ENCODE assay signal across 15 cellular contexts in the genomic region with DNA sequence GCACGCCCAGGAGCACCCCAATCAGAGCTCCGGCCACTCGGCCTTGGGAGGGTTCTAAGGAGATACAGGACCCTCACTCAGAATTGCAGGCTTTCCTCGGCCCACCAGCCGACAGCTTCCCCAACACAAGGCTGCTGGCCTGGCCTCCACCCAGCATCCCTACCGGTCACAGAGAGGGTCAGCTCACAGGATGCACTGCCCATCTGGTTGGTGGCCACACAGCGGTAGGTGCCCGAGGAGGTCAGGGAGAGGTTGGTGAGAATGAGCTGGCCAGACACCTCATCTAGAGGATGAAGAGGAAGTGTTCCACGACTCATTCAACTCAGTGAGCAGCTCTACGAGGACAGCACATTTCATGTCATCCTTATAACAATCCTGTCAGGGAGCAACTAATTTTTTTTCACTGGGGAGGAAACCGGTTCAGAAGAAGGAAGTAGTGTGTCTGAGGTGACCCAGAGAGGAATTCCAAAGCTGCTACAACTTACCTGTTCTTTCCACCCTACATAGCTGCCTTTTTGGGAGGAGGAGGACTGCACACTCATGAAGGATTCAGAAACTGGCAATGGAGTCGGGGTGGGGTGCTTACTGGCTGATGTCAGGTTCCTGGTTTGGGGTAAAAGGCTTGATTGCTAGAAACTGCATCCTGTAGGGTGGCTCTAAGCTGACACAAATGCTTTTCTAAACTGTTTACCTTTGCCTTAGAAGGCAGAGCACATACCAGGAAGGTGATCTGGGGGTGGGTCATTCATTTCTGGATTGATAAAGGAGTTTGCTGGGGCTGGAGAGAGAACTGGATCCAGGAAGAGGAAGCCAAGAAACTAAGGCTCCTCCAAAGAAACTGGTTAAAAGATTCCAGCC. TPM values are rescaled to one million over a fixed set of nuclear protein-coding genes. Genes with fewer than 3 reads are reported as not detected.
A peak's percentile ranks its signal among the peaks of the same experiment; 100 is the strongest.
DNase-seq lines count a peak whose midpoint lies in the region; ATAC-seq and TF ChIP-seq lines count a peak whose summit lies in the region.
"Had no signal": no experiment of that assay in that cellular context is flagged by ENCODE, and none has a peak within 500 bp of the region (broad histone marks: within the 10 kb centered on the region; RNA-seq: fewer than 3 reads in every experiment).

No MANE protein-coding gene starts in this region.

- no peak overlapping the region for H3K4me3 Mint-ChIP-seq in activated B cell treated with CpG ODN at 0.5 μM for 24 hours
- H3K4me3 Mint-ChIP-seq: activated CD8-positive, alpha-beta T cell treated with anti-CD3 and anti-CD28 coated beads, Interleukin-2, amount 10 ng/mL, durations not matched to agents 7 days and 5 days had no signal

- no peak overlapping the region for H3K56ac ChIP-seq in mesendoderm (ENCODE audit: low read length)

- no peak overlapping the region for H2AK5ac ChIP-seq in mesendoderm (ENCODE audit: low read length)

- H3K79me2 ChIP-seq in mesendoderm (ENCODE audit: control insufficient read depth, insufficient read depth, low read length): no peaks in the 10 kb centered on the region

- H3K36me3 Mint-ChIP-seq in activated B cell treated with CpG ODN at 0.5 μM for 24 hours (ENCODE audit: low read depth): peaks cover 6% of the 10 kb centered on the region

- H3K9ac ChIP-seq in liver (ENCODE audit: low read depth in 1 of 2, low read length in 2 of 2) (no peak overlapping the region), mesendoderm (ENCODE audit: low read length) (no peak overlapping the region)

- CTCF ChIA-PET in activated B cell treated with CpG ODN at 0.5 μM for 24 hours (lab: Charles Lee): interaction anchor here (0.9 to 1.5 kb wide), 3 partner anchors 9 to 80 kb away, joined by 3 to 5 read pairs (median 5); no protein-coding TSS in a partner anchor

- TF ChIP-seq CTCF in liver (IDR thresholded peaks at IDR 0.05; ENCODE audit: low read depth, low read length, missing input control): no peak
- no peak for TF ChIP-seq CTCF in right lobe of liver (IDR thresholded peaks at IDR 0.05)
- TF ChIP-seq CTCF in activated B cell treated with CpG ODN at 0.5 μM for 24 hours (IDR thresholded peaks at IDR 0.05): no peak

- TF ChIP-seq POLR2A in right lobe of liver (IDR thresholded peaks at IDR 0.05) (no peak), erythroblast (IDR thresholded peaks at IDR 0.05; ENCODE audit: low read length) (no peak)

- H3K36me3 ChIP-seq in liver (ENCODE audit: control insufficient read depth in 4 of 4, insufficient read depth in 3 of 4, low read depth in 1 of 4, low read length in 3 of 4) (no peaks in the 10 kb centered on the region), right lobe of liver (no peaks in the 10 kb centered on the region), mesendoderm (ENCODE audit: control insufficient read depth, insufficient read depth, low read length) (no peaks in the 10 kb centered on the region)

- WGBS in liver: 39% methylated on average over 12 of the region's 12 CpGs
- WGBS in right lobe of liver (ENCODE audit: insufficient coverage, low coverage, low lambda C conversion rate, missing lambda C conversion rate): 15% methylated on average over 4 of the region's 12 CpGs
- no CpG with 5 or more reads among the region's 12 CpGs for WGBS in mesendoderm (ENCODE audit: extremely low coverage, insufficient coverage, low lambda C conversion rate)

- peak overlapping the region in 1 of 2 donors; percentile 50 for H3K27ac ChIP-seq in liver (ENCODE audit: low read depth in 1 of 2, low read length in 2 of 2)
- no peak overlapping the region for H3K27ac ChIP-seq in right lobe of liver
- no peak overlapping the region for H3K27ac ChIP-seq in mesendoderm (ENCODE audit: low read depth, low read length)
- H3K27ac ChIP-seq: RWPE1 had no signal

- POLR2A ChIA-PET in activated B cell treated with CpG ODN at 0.5 μM for 24 hours (lab: Charles Lee): interaction anchor here (0.9 to 1.3 kb wide), 3 partner anchors 10 to 51 kb away, joined by 3 to 7 read pairs (median 7); partner anchors contain the start of gene MSANTD2

- H3K23ac ChIP-seq in mesendoderm (ENCODE audit: low read length): peak overlapping the region; percentile 51

- peaks cover 2% of the 10 kb centered on the region for H3K27me3 Mint-ChIP-seq in activated B cell treated with CpG ODN at 0.5 μM for 24 hours

- H3K79me1 ChIP-seq in mesendoderm (ENCODE audit: low read length): no peaks in the 10 kb centered on the region

- H3K4ac ChIP-seq in mesendoderm (ENCODE audit: low read depth, low read length): no peak overlapping the region

- no peak for TF ChIP-seq RAD21 in liver (IDR thresholded peaks at IDR 0.05)

- no peak overlapping the region for H2BK5ac ChIP-seq in mesendoderm (ENCODE audit: low read length)

- H4K8ac ChIP-seq in mesendoderm (ENCODE audit: low read depth, low read length): no peak overlapping the region

- no peak overlapping the region for H2BK120ac ChIP-seq in mesendoderm (ENCODE audit: low read depth, low read length)

- H3K27me3 ChIP-seq in liver (ENCODE audit: control insufficient read depth in 4 of 4, insufficient read depth in 4 of 4, low read length in 3 of 4) (peaks cover 0 to 9% (median 3%) of the 10 kb centered on the region in 4 donors), right lobe of liver (peaks cover 0 to 9% of the 10 kb centered on the region in 2 donors), mesendoderm (ENCODE audit: insufficient read depth, low read length, poor library complexity) (peaks cover 83% of the 10 kb centered on the region)

- H3K18ac ChIP-seq in mesendoderm (ENCODE audit: low read length): no peak overlapping the region

- no peak overlapping the region for H4K5ac ChIP-seq in mesendoderm (ENCODE audit: low read length)

- no peak overlapping the region for H2BK15ac ChIP-seq in mesendoderm (replicated peaks; ENCODE audit: low read depth)

- H3K9me3 Mint-ChIP-seq in activated B cell treated with CpG ODN at 0.5 μM for 24 hours: no peaks in the 10 kb centered on the region

- H3K9me3 ChIP-seq in liver (ENCODE audit: control insufficient read depth in 4 of 4, low read length in 3 of 4): no peaks in the 10 kb centered on the region
- H3K9me3 ChIP-seq in right lobe of liver: no peaks in the 10 kb centered on the region

- H3K4me1 Mint-ChIP-seq in activated B cell treated with CpG ODN at 0.5 μM for 24 hours: peaks cover 39% of the 10 kb centered on the region

- DNase-seq in right lobe of liver (no peak), activated B cell treated with CpG ODN at 0.5 μM for 24 hours (no peak), mesendoderm (no peak), AML-193 (lab: John Stamatoyannopoulos, UW) (no peak), DMS79 (lab: John Stamatoyannopoulos, UW) (no peak), erythroblast (lab: John Stamatoyannopoulos, UW) (no peak)
- DNase-seq: activated CD8-positive, alpha-beta T cell treated with anti-CD3 and anti-CD28 coated beads, Interleukin-2, amount 10 ng/mL, durations not matched to agents 7 days and 5 days; amygdala; mesenchymal stem cell; NCI-H1694 treated with DMSO at 0.1 percent for 48 hours; stimulated activated naive CD8-positive, alpha-beta T cell treated with anti-CD3 and anti-CD28 coated beads, Interleukin-15, Interleukin-2, amounts not matched to agents 100 U/mL and 50 U/mL, for 24 hours had no signal

- H3K4me3 ChIP-seq in liver (ENCODE audit: low read depth in 1 of 3, low read length in 3 of 3) (no peak overlapping the region), right lobe of liver (no peak overlapping the region), mesendoderm (ENCODE audit: low read length) (no peak overlapping the region)

- intact Hi-C loops in right lobe of liver (cut with DNase I): no loop called here
- intact Hi-C loops in activated B cell treated with CpG ODN at 0.5 μM for 24 hours (cut with micrococcal nuclease): loop anchor here (5.0 kb wide), 3 partner anchors 324 to 1686 kb away; partner anchors contain the start of genes HSPA8 and TMEM218

- peak overlapping the region; percentile 24 for H3K27ac Mint-ChIP-seq in activated B cell treated with CpG ODN at 0.5 μM for 24 hours
- H3K27ac Mint-ChIP-seq: activated CD8-positive, alpha-beta T cell treated with anti-CD3 and anti-CD28 coated beads, Interleukin-2, amount 10 ng/mL, durations not matched to agents 7 days and 5 days had no signal

- H3K4me1 ChIP-seq in liver (ENCODE audit: control insufficient read depth in 4 of 4, insufficient read depth in 4 of 4, low read length in 3 of 4) (peaks cover 9 to 15% (median 11%) of the 10 kb centered on the region in 4 donors), right lobe of liver (peaks cover 0 to 17% (median 0%) of the 10 kb centered on the region in 4 donors), mesendoderm (ENCODE audit: control insufficient read depth, low read depth, low read length) (peaks cover 4% of the 10 kb centered on the region)

- ATAC-seq in right lobe of liver (no peak), activated B cell treated with CpG ODN at 0.5 μM for 24 hours (ENCODE audit: low read depth) (no peak), GM21576 (IDR thresholded peaks at IDR 0.05; ENCODE audit: unreplicated experiment) (no peak)
- ATAC-seq: activated CD8-positive, alpha-beta T cell treated with anti-CD3 and anti-CD28 coated beads, Interleukin-2, amount 10 ng/mL, durations not matched to agents 7 days and 5 days; stimulated activated naive CD8-positive, alpha-beta T cell treated with anti-CD3 and anti-CD28 coated beads, Interleukin-15, Interleukin-2, amounts not matched to agents 100 U/mL and 50 U/mL, for 24 hours had no signal

- H3K4me2 ChIP-seq in mesendoderm (ENCODE audit: low read length): no peak overlapping the region

TF ChIP-seq in liver, 16 proteins besides CTCF, POLR2A, EP300 and RAD21 (continues in another document):
- no peak for TF ChIP-seq EGR1 (IDR thresholded peaks at IDR 0.05; ENCODE audit: low read depth in 2 of 2)

RNA-seq across cellular contexts. Expression of gene VSIG2, which starts 3.3 kb away (rescaled TPM):
- total RNA-seq in liver (under 1 TPM in 1 of 2 donors, not detected in 1; 0.75 TPM), right lobe of liver (1 to 10 TPM in 2 of 6 experiments, under 1 TPM in 3, not detected in 1; 0.68 to 1.4 (median 0.83) TPM), activated B cell treated with CpG ODN at 0.5 μM for 24 hours (0.20 TPM in 2 replicates)
- polyA plus RNA-seq in liver: 1 to 10 TPM in 1 of 2 donors, under 1 TPM in 1; 0.51 to 1.3 TPM
- polyA plus RNA-seq in mesendoderm (2013, experiment 1 of 2): not detected
- 0.07 TPM for polyA plus RNA-seq in mesendoderm (2013, experiment 2 of 2)
- total RNA-seq: activated CD8-positive, alpha-beta T cell treated with anti-CD3 and anti-CD28 coated beads, Interleukin-2, amount 10 ng/mL, durations not matched to agents 7 days and 5 days had no signal
- polyA plus RNA-seq: BJ had no signal

RNA-seq across cellular contexts. Expression of gene NRGN, which starts 9.0 kb away (rescaled TPM):
- total RNA-seq in liver (1 to 10 TPM in 1 of 2 donors, not detected in 1; 1.7 TPM), right lobe of liver (1 to 10 TPM in 3 of 6 experiments, under 1 TPM in 2, not detected in 1; 0.43 to 4.6 (median 1.4) TPM), activated B cell treated with CpG ODN at 0.5 μM for 24 hours (0.69 and 1.0 TPM in 2 replicates)
- polyA plus RNA-seq in liver: 1 to 10 TPM in 1 of 2 donors, under 1 TPM in 1; 0.51 to 1.6 TPM
- 0.42 TPM for polyA plus RNA-seq in mesendoderm (2013, experiment 1 of 2)
- 0.67 TPM for polyA plus RNA-seq in mesendoderm (2013, experiment 2 of 2)

RNA-seq across cellular contexts. Expression of gene ESAM, which starts 13.4 kb away (rescaled TPM):
- total RNA-seq in liver: 1 to 10 TPM; 4.0 to 9.8 TPM
- polyA plus RNA-seq in liver: 10 to 100 TPM in 1 of 2 donors, 1 to 10 TPM in 1; 9.9 to 15.6 TPM
- total RNA-seq in right lobe of liver: 10 to 100 TPM in 3 of 6 experiments, 1 to 10 TPM in 3; 6.1 to 15.3 (median 9.7) TPM
- total RNA-seq in activated B cell treated with CpG ODN at 0.5 μM for 24 hours: 2.3 and 4.0 TPM in 2 replicates
- 0.21 TPM for polyA plus RNA-seq in mesendoderm (2013, experiment 1 of 2)
- 0.14 TPM for polyA plus RNA-seq in mesendoderm (2013, experiment 2 of 2)

RNA-seq across cellular contexts. Expression of gene MSANTD2, which starts 51.5 kb away (rescaled TPM):
- total RNA-seq in liver: 1 to 10 TPM; 3.0 to 7.7 TPM
- polyA plus RNA-seq in liver: 1 to 10 TPM; 1.6 to 1.7 TPM
- total RNA-seq in right lobe of liver: 1 to 10 TPM; 2.6 to 4.7 (median 3.6) TPM
- total RNA-seq in activated B cell treated with CpG ODN at 0.5 μM for 24 hours: 17.7 and 21.0 TPM in 2 replicates
- polyA plus RNA-seq in mesendoderm (2013, experiment 1 of 2): 10.6 TPM
- polyA plus RNA-seq in mesendoderm (2013, experiment 2 of 2): 10.4 TPM
